Comparison of ENCODE assay signal across 35 cellular contexts in genomic region chr1:179549368-179549700, GRCh38. TPM values are rescaled to one million over a fixed set of nuclear protein-coding genes. Genes with fewer than 3 reads are reported as not detected.
"Had no signal": no experiment of that assay in that cellular context is flagged by ENCODE, and none has a peak within 500 bp of the region (broad histone marks: within the 10 kb centered on the region; RNA-seq: fewer than 3 reads in every experiment).

No MANE protein-coding gene starts in this region.

- ATAC-seq: activated CD8-positive, alpha-beta memory T cell treated with anti-CD3 and anti-CD28 coated beads, Interleukin-2, amount 10 ng/mL, durations not matched to agents 7 days and 5 days; activated CD8-positive, alpha-beta T cell treated with anti-CD3 and anti-CD28 coated beads, Interleukin-2, amount 10 ng/mL, durations not matched to agents 7 days and 5 days; activated naive CD4-positive, alpha-beta T cell treated with anti-CD3 and anti-CD28 coated beads, Interleukin-2, amount 50 U/mL, for 72 hours; esophagus mucosa; left cardiac atrium; naive thymus-derived CD4-positive, alpha-beta T cell; sciatic nerve; stimulated activated naive CD8-positive, alpha-beta T cell treated with anti-CD3 and anti-CD28 coated beads, Interleukin-15, Interleukin-2, amounts not matched to agents 100 U/mL and 50 U/mL, for 24 hours; WTC11 had no signal

- H3K9me3 Mint-ChIP-seq: activated naive CD4-positive, alpha-beta T cell treated with anti-CD3 and anti-CD28 coated beads, Interleukin-2, amount 50 U/mL, for 72 hours; activated T-helper 2 cell treated with anti-CD3 and anti-CD28 coated beads, Interferon-gamma antibody, Interleukin-2, Interleukin-4, amounts not matched to agents 10 μg/mL and 5 μg/mL and 100 μg/mL, durations not matched to agents 14 hours and 24 hours and 36 hours; dendritic cell treated with granulocyte-macrophage colony-stimulating factor and Interleukin-4, amounts not matched to agents 40 ng/mL and 50 ng/mL, for 4 days; endodermal cell; mesothelial cell of epicardium; neural crest cell; WTC11 had no signal

- H3K27me3 Mint-ChIP-seq: activated CD8-positive, alpha-beta memory T cell treated with anti-CD3 and anti-CD28 coated beads, Interleukin-2, amount 10 ng/mL, durations not matched to agents 7 days and 5 days had no signal

- H3K36me3 Mint-ChIP-seq: activated CD8-positive, alpha-beta memory T cell treated with anti-CD3 and anti-CD28 coated beads, Interleukin-2, amount 10 ng/mL, durations not matched to agents 7 days and 5 days; activated naive CD4-positive, alpha-beta T cell treated with anti-CD3 and anti-CD28 coated beads, Interleukin-2, amount 50 U/mL, for 72 hours; mesothelial cell of epicardium; naive thymus-derived CD4-positive, alpha-beta T cell; WTC11 had no signal

- H3K4me1 ChIP-seq: breast epithelium, prostate gland, testis, transverse colon had no signal

- H3K4me3 Mint-ChIP-seq: activated CD8-positive, alpha-beta memory T cell treated with anti-CD3 and anti-CD28 coated beads, Interleukin-2, amount 10 ng/mL, durations not matched to agents 7 days and 5 days; activated CD8-positive, alpha-beta T cell treated with anti-CD3 and anti-CD28 coated beads, Interleukin-2, amount 10 ng/mL, durations not matched to agents 7 days and 5 days; dendritic cell treated with granulocyte-macrophage colony-stimulating factor and Interleukin-4, amounts not matched to agents 40 ng/mL and 50 ng/mL, for 4 days; endodermal cell; mesothelial cell of epicardium; naive thymus-derived CD4-positive, alpha-beta T cell; neural crest cell; WTC11 had no signal

- H3K4me3 ChIP-seq: breast epithelium, pancreas, prostate gland, skin epidermis, testis, transverse colon had no signal

- H3K36me3 ChIP-seq: breast epithelium, pancreas, prostate gland, transverse colon had no signal

- DNase-seq: activated CD4-positive, alpha-beta T cell treated with anti-CD3 and anti-CD28 coated beads for 1 hour; activated CD8-positive, alpha-beta memory T cell treated with anti-CD3 and anti-CD28 coated beads, Interleukin-2, amount 10 ng/mL, durations not matched to agents 7 days and 5 days; activated CD8-positive, alpha-beta T cell treated with anti-CD3 and anti-CD28 coated beads, Interleukin-2, amount 10 ng/mL, durations not matched to agents 7 days and 5 days; activated naive CD4-positive, alpha-beta T cell; activated T-cell treated with anti-CD3 and anti-CD28 coated beads, Interleukin-2, amount 50 U/mL, for 48 hours; central memory CD4-positive, alpha-beta T cell; endodermal cell; foreskin fibroblast; head of caudate nucleus; hippocampal formation; left cardiac atrium; naive thymus-derived CD4-positive, alpha-beta T cell; nucleus accumbens; pancreas; retina; stimulated activated CD4-positive, alpha-beta T cell treated with anti-CD3 and anti-CD28 coated beads, Interleukin-12 subunit alpha, Interleukin-12 subunit beta, amount 100 ng/mL, for 4 hours; stimulated activated CD4-positive, alpha-beta T cell treated with anti-CD3 and anti-CD28 coated beads, Interleukin-4, amount 100 ng/mL, for 1 hour; stimulated activated naive CD8-positive, alpha-beta T cell treated with anti-CD3 and anti-CD28 coated beads, Interleukin-15, Interleukin-2, amounts not matched to agents 100 U/mL and 50 U/mL, for 24 hours; T-helper 9 cell; testis; transverse colon had no signal

- H3K4me1 Mint-ChIP-seq: activated CD8-positive, alpha-beta memory T cell treated with anti-CD3 and anti-CD28 coated beads, Interleukin-2, amount 10 ng/mL, durations not matched to agents 7 days and 5 days; naive thymus-derived CD4-positive, alpha-beta T cell; neural crest cell had no signal

- H3K27ac ChIP-seq: breast epithelium, pancreas, prostate gland, skin epidermis, testis, transverse colon had no signal

- H3K27ac Mint-ChIP-seq: activated CD8-positive, alpha-beta memory T cell treated with anti-CD3 and anti-CD28 coated beads, Interleukin-2, amount 10 ng/mL, durations not matched to agents 7 days and 5 days; activated CD8-positive, alpha-beta T cell treated with anti-CD3 and anti-CD28 coated beads, Interleukin-2, amount 10 ng/mL, durations not matched to agents 7 days and 5 days; activated naive CD4-positive, alpha-beta T cell treated with anti-CD3 and anti-CD28 coated beads, Interleukin-2, amount 50 U/mL, for 72 hours; activated T-helper 2 cell treated with anti-CD3 and anti-CD28 coated beads, Interferon-gamma antibody, Interleukin-2, Interleukin-4, amounts not matched to agents 10 μg/mL and 5 μg/mL and 100 μg/mL, durations not matched to agents 14 hours and 24 hours and 36 hours; dendritic cell treated with granulocyte-macrophage colony-stimulating factor and Interleukin-4, amounts not matched to agents 40 ng/mL and 50 ng/mL, for 4 days; endodermal cell; mesothelial cell of epicardium; naive thymus-derived CD4-positive, alpha-beta T cell; WTC11 had no signal

- H3K27me3 ChIP-seq: breast epithelium, pancreas, testis, transverse colon had no signal

- H3K9me3 ChIP-seq: breast epithelium, pancreas, prostate gland, testis, transverse colon had no signal

RNA-seq across cellular contexts. Expression of gene NPHS2, which starts 26.4 kb away (rescaled TPM):
- total RNA-seq: activated CD8-positive, alpha-beta memory T cell treated with anti-CD3 and anti-CD28 coated beads, Interleukin-2, amount 10 ng/mL, durations not matched to agents 7 days and 5 days; activated CD8-positive, alpha-beta T cell treated with anti-CD3 and anti-CD28 coated beads, Interleukin-2, amount 10 ng/mL, durations not matched to agents 7 days and 5 days; activated naive CD4-positive, alpha-beta T cell treated with anti-CD3 and anti-CD28 coated beads, Interleukin-2, amount 50 U/mL, for 72 hours; activated T-helper 2 cell treated with anti-CD3 and anti-CD28 coated beads, Interferon-gamma antibody, Interleukin-2, Interleukin-4, amounts not matched to agents 10 μg/mL and 5 μg/mL and 100 μg/mL, durations not matched to agents 14 hours and 24 hours and 36 hours; breast epithelium; endodermal cell; esophagus mucosa; left cardiac atrium; liver; mammary epithelial cell; mesothelial cell of epicardium; naive thymus-derived CD4-positive, alpha-beta T cell; neural crest cell; prostate gland; sciatic nerve; transverse colon; urinary bladder; WTC11 had no signal

RNA-seq across cellular contexts. Expression of gene TDRD5, which starts 42.3 kb away (rescaled TPM):
- total RNA-seq: activated CD8-positive, alpha-beta memory T cell treated with anti-CD3 and anti-CD28 coated beads, Interleukin-2, amount 10 ng/mL, durations not matched to agents 7 days and 5 days; activated CD8-positive, alpha-beta T cell treated with anti-CD3 and anti-CD28 coated beads, Interleukin-2, amount 10 ng/mL, durations not matched to agents 7 days and 5 days; activated naive CD4-positive, alpha-beta T cell treated with anti-CD3 and anti-CD28 coated beads, Interleukin-2, amount 50 U/mL, for 72 hours; activated T-helper 2 cell treated with anti-CD3 and anti-CD28 coated beads, Interferon-gamma antibody, Interleukin-2, Interleukin-4, amounts not matched to agents 10 μg/mL and 5 μg/mL and 100 μg/mL, durations not matched to agents 14 hours and 24 hours and 36 hours; esophagus mucosa; liver; mammary epithelial cell; naive thymus-derived CD4-positive, alpha-beta T cell; neural crest cell; sciatic nerve had no signal
